1 cellular context compared by ENCODE assay signal in the genomic region with DNA sequence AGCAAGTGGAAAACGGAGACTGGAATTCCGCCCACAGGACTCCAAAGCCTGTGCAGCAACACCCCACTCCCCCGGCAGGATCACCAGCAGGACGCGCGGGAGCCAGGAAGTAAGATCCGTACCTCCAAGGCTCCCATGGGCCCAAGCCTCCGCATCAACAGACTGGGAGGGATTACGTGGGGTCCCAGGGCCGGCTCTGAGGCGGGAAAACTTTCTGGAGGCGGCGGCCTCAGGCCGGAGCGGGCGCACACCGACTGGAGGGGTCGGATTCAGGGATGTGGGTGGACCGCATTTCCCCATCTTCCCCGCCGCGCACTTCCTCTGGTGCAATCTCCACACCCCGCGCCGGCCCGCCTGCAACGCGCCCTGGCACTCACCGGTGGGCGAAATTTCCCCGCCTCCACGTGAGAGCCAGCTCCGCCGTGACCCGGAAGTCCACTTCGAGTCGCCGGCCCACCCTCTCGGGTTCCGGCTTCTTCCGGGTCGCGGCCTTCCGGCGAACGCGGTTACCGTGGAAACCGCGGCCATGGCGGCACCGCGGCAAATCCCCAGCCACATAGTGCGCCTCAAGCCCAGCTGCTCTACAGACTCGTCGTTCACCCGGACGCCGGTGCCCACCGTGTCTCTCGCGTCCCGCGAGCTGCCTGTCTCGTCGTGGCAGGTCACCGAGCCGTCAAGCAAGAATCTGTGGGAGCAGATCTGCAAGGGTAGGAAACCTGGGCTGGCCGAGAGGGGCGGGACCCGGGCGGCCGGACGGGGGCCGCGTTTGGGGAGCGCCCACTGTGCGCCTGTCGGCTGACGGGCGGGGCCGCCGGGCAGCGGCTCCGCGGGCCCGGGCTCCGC.
TF ChIP-seq lines count a peak whose summit lies in the region.

A gene with protein sequence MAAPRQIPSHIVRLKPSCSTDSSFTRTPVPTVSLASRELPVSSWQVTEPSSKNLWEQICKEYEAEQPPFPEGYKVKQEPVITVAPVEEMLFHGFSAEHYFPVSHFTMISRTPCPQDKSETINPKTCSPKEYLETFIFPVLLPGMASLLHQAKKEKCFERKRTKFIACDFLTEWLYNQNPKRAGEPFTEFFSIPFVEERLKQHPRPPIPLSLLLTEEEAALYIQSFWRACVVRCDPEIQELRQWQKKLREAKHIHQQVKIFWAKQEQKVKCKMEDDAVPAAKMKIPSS (plus strand): TSS at position 491 of the 843 bp plus-strand sequence. CDS start 36 bp downstream, at position 527.
A gene with protein sequence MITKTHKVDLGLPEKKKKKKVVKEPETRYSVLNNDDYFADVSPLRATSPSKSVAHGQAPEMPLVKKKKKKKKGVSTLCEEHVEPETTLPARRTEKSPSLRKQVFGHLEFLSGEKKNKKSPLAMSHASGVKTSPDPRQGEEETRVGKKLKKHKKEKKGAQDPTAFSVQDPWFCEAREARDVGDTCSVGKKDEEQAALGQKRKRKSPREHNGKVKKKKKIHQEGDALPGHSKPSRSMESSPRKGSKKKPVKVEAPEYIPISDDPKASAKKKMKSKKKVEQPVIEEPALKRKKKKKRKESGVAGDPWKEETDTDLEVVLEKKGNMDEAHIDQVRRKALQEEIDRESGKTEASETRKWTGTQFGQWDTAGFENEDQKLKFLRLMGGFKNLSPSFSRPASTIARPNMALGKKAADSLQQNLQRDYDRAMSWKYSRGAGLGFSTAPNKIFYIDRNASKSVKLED (minus strand): TSS at position 447 of the 843 bp plus-strand sequence. CDS start 3,192 bp downstream, outside the sequence.

TF ChIP-seq in SK-N-SH, 30 proteins besides CTCF, POLR2A, EP300 and RAD21:
- TF ChIP-seq TAF1 (IDR thresholded peaks at IDR 0.05; ENCODE audit: borderline replicate concordance, low read depth, low read length) (peak; percentile 79; the same call in 1 of the 2 replicates), RXRA (IDR thresholded peaks at IDR 0.05; ENCODE audit: borderline replicate concordance, low read depth) (no peak), MEF2A (IDR thresholded peaks at IDR 0.05; ENCODE audit: borderline replicate concordance, low read depth) (no peak), NRF1 (IDR thresholded peaks at IDR 0.05; ENCODE audit: low read depth, low read length) (no peak), RCOR1 (IDR thresholded peaks at IDR 0.05; ENCODE audit: low read length) (no peak), TEAD4 (IDR thresholded peaks at IDR 0.05; ENCODE audit: borderline replicate concordance, insufficient read depth) (no peak), YY1 (IDR thresholded peaks at IDR 0.05; ENCODE audit: low read depth) (peak; percentile 90), TCF12 (IDR thresholded peaks at IDR 0.05) (0 out of 2 replicates have a peak, but pooled peaks have one; percentile 9), CHD2 (IDR thresholded peaks at IDR 0.05; ENCODE audit: low read length, partially characterized antibody) (peak; percentile 85), RFX5 (IDR thresholded peaks at IDR 0.05; ENCODE audit: low read length) (no peak), SIN3A (IDR thresholded peaks at IDR 0.05; ENCODE audit: borderline replicate concordance, low read depth, low read length) (peak; percentile 44; the same call in 1 of the 2 replicates), FOSL2 (IDR thresholded peaks at IDR 0.05; ENCODE audit: borderline replicate concordance, low read depth) (no peak), ELF1 (IDR thresholded peaks at IDR 0.05) (peak; percentile 76), EZH2phosphoT487 (IDR thresholded peaks at IDR 0.05; ENCODE audit: borderline replicate concordance, low read depth) (no peak), POLR2AphosphoS5 (IDR thresholded peaks at IDR 0.05; ENCODE audit: low read depth, low read length) (peak; percentile 19; the same call in 1 of the 2 replicates), FOXM1 (IDR thresholded peaks at IDR 0.05; ENCODE audit: low read depth) (no peak), JUND (IDR thresholded peaks at IDR 0.05) (no peak), NFIC (IDR thresholded peaks at IDR 0.05; ENCODE audit: borderline replicate concordance) (no peak), FOXJ3 (CRISPR knock-in tag; IDR thresholded peaks at IDR 0.05) (no peak), MXI1 (IDR thresholded peaks at IDR 0.05; ENCODE audit: low read depth, low read length) (peak; percentile 98), GABPA (IDR thresholded peaks at IDR 0.05; ENCODE audit: low read depth) (peak; percentile 99), SMC3 (IDR thresholded peaks at IDR 0.05; ENCODE audit: low read depth, low read length) (no peak), GATA2 (CRISPR knock-in tag; IDR thresholded peaks at IDR 0.05) (no peak)
- TF ChIP-seq, protein P1, sequence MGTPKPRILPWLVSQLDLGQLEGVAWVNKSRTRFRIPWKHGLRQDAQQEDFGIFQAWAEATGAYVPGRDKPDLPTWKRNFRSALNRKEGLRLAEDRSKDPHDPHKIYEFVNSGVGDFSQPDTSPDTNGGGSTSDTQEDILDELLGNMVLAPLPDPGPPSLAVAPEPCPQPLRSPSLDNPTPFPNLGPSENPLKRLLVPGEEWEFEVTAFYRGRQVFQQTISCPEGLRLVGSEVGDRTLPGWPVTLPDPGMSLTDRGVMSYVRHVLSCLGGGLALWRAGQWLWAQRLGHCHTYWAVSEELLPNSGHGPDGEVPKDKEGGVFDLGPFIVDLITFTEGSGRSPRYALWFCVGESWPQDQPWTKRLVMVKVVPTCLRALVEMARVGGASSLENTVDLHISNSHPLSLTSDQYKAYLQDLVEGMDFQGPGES (IDR thresholded peaks at IDR 0.05; ENCODE audit: low read depth, low read length) = no peak
- TF ChIP-seq, protein P2, sequence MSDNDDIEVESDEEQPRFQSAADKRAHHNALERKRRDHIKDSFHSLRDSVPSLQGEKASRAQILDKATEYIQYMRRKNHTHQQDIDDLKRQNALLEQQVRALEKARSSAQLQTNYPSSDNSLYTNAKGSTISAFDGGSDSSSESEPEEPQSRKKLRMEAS (IDR thresholded peaks at IDR 0.05; ENCODE audit: low read depth) = peak; percentile 97
- TF ChIP-seq, protein P3, sequence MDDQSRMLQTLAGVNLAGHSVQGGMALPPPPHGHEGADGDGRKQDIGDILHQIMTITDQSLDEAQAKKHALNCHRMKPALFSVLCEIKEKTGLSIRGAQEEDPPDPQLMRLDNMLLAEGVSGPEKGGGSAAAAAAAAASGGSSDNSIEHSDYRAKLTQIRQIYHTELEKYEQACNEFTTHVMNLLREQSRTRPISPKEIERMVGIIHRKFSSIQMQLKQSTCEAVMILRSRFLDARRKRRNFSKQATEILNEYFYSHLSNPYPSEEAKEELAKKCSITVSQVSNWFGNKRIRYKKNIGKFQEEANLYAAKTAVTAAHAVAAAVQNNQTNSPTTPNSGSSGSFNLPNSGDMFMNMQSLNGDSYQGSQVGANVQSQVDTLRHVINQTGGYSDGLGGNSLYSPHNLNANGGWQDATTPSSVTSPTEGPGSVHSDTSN (IDR thresholded peaks at IDR 0.05) = no peak
- TF ChIP-seq, protein P4, sequence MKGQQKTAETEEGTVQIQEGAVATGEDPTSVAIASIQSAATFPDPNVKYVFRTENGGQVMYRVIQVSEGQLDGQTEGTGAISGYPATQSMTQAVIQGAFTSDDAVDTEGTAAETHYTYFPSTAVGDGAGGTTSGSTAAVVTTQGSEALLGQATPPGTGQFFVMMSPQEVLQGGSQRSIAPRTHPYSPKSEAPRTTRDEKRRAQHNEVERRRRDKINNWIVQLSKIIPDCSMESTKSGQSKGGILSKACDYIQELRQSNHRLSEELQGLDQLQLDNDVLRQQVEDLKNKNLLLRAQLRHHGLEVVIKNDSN (IDR thresholded peaks at IDR 0.05; ENCODE audit: borderline replicate concordance, low read depth) = peak; percentile 67
- TF ChIP-seq, protein P5, sequence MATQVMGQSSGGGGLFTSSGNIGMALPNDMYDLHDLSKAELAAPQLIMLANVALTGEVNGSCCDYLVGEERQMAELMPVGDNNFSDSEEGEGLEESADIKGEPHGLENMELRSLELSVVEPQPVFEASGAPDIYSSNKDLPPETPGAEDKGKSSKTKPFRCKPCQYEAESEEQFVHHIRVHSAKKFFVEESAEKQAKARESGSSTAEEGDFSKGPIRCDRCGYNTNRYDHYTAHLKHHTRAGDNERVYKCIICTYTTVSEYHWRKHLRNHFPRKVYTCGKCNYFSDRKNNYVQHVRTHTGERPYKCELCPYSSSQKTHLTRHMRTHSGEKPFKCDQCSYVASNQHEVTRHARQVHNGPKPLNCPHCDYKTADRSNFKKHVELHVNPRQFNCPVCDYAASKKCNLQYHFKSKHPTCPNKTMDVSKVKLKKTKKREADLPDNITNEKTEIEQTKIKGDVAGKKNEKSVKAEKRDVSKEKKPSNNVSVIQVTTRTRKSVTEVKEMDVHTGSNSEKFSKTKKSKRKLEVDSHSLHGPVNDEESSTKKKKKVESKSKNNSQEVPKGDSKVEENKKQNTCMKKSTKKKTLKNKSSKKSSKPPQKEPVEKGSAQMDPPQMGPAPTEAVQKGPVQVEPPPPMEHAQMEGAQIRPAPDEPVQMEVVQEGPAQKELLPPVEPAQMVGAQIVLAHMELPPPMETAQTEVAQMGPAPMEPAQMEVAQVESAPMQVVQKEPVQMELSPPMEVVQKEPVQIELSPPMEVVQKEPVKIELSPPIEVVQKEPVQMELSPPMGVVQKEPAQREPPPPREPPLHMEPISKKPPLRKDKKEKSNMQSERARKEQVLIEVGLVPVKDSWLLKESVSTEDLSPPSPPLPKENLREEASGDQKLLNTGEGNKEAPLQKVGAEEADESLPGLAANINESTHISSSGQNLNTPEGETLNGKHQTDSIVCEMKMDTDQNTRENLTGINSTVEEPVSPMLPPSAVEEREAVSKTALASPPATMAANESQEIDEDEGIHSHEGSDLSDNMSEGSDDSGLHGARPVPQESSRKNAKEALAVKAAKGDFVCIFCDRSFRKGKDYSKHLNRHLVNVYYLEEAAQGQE (IDR thresholded peaks at IDR 0.05; ENCODE audit: low read depth, low read length) = peak; percentile 7; the same call in 1 of the 2 replicates
- TF ChIP-seq, protein P6, sequence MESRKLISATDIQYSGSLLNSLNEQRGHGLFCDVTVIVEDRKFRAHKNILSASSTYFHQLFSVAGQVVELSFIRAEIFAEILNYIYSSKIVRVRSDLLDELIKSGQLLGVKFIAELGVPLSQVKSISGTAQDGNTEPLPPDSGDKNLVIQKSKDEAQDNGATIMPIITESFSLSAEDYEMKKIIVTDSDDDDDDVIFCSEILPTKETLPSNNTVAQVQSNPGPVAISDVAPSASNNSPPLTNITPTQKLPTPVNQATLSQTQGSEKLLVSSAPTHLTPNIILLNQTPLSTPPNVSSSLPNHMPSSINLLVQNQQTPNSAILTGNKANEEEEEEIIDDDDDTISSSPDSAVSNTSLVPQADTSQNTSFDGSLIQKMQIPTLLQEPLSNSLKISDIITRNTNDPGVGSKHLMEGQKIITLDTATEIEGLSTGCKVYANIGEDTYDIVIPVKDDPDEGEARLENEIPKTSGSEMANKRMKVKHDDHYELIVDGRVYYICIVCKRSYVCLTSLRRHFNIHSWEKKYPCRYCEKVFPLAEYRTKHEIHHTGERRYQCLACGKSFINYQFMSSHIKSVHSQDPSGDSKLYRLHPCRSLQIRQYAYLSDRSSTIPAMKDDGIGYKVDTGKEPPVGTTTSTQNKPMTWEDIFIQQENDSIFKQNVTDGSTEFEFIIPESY (IDR thresholded peaks at IDR 0.05; ENCODE audit: borderline replicate concordance, low read depth) = no peak
- TF ChIP-seq, protein P7, sequence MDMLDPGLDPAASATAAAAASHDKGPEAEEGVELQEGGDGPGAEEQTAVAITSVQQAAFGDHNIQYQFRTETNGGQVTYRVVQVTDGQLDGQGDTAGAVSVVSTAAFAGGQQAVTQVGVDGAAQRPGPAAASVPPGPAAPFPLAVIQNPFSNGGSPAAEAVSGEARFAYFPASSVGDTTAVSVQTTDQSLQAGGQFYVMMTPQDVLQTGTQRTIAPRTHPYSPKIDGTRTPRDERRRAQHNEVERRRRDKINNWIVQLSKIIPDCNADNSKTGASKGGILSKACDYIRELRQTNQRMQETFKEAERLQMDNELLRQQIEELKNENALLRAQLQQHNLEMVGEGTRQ (IDR thresholded peaks at IDR 0.05; ENCODE audit: borderline replicate concordance, low read depth, low read length) = no peak
TF ChIP-seq in SK-N-SH: peak in this region for 12.
